8 cellular contexts compared by ENCODE assay signal in genomic region chr1:84574936-84575335, GRCh38. TPM values are rescaled to one million over a fixed set of nuclear protein-coding genes. Genes with fewer than 3 reads are reported as not detected.
DNase-seq lines count a peak whose midpoint lies in the region; ATAC-seq and TF ChIP-seq lines count a peak whose summit lies in the region.

No MANE protein-coding gene starts in this region.

- H3K9me3 Mint-ChIP-seq in effector memory CD8-positive, alpha-beta T cell: no peaks in the 10 kb centered on the region

- peak overlapping the region; percentile 90 for H3K4me2 ChIP-seq in osteoblast (ENCODE audit: insufficient read depth, low read length)

- no peaks in the 10 kb centered on the region for H3K27me3 Mint-ChIP-seq in effector memory CD8-positive, alpha-beta T cell

- H3K4me1 Mint-ChIP-seq in effector memory CD8-positive, alpha-beta T cell (ENCODE audit: low read depth in 2 of 2): peaks cover 31 to 36% of the 10 kb centered on the region in 2 donors

- peak overlapping the region; percentile 60 for H3K27ac ChIP-seq in osteoblast (ENCODE audit: low read depth, low read length)

- H3K4me3 Mint-ChIP-seq in effector memory CD8-positive, alpha-beta T cell: peak overlapping the region; percentile 92 to 96

- H3K27me3 ChIP-seq in osteoblast (ENCODE audit: insufficient read depth, low read length): no peaks in the 10 kb centered on the region

- no peak for ATAC-seq in effector memory CD8-positive, alpha-beta T cell (replicated peaks)
- no peak for ATAC-seq in HG03280 (IDR thresholded peaks at IDR 0.05; ENCODE audit: unreplicated experiment)

- H3K27ac Mint-ChIP-seq in effector memory CD8-positive, alpha-beta T cell: peak overlapping the region; percentile 98 to 99

- peak overlapping the region; percentile 81 for H3K4me3 ChIP-seq in osteoblast (ENCODE audit: insufficient read depth, low read length)

- H4K20me1 ChIP-seq in osteoblast (ENCODE audit: insufficient read depth, low read length): no peaks in the 10 kb centered on the region

- H3K79me2 ChIP-seq in osteoblast (ENCODE audit: insufficient read depth, low read length): peaks cover 23% of the 10 kb centered on the region

- H3K9me3 ChIP-seq in ES-I3 (ENCODE audit: control insufficient read depth, insufficient read depth, low read length) (no peaks in the 10 kb centered on the region), osteoblast (ENCODE audit: low read depth, low read length) (no peaks in the 10 kb centered on the region)

- DNase-seq in NCI-H69 (lab: John Stamatoyannopoulos, UW) (peak; percentile 11), osteoblast (ENCODE audit: insufficient read length, low spot score, missing footprints) (no peak), dedifferentiated amniotic fluid mesenchymal stem cell (ENCODE audit: extremely low spot score) (no peak)
- DNase-seq in effector memory CD8-positive, alpha-beta T cell: no peak
- DNase-seq in stimulated activated CD4-positive, alpha-beta T cell treated with anti-CD3 and anti-CD28 coated beads, Interleukin-12 subunit alpha, Interleukin-12 subunit beta, amount 100 ng/mL, for 4 hours: no peak
- no peak for DNase-seq in effector CD8-positive, alpha-beta T cell (lab: John Stamatoyannopoulos, UW)

- H2AFZ ChIP-seq in osteoblast (ENCODE audit: low read length): peak overlapping the region; percentile 95

- H3K4me1 ChIP-seq in ES-I3 (ENCODE audit: insufficient read depth, low read length) (no peaks in the 10 kb centered on the region), osteoblast (ENCODE audit: insufficient read depth, low read length) (peaks cover 34% of the 10 kb centered on the region)

- no peak for TF ChIP-seq CTCF in osteoblast (IDR thresholded peaks at IDR 0.05; ENCODE audit: extremely low read depth, low read depth, low read length)

- H3K36me3 Mint-ChIP-seq in effector memory CD8-positive, alpha-beta T cell (ENCODE audit: insufficient read depth): peaks cover 8% of the 10 kb centered on the region

- H3K36me3 ChIP-seq in ES-I3 (ENCODE audit: insufficient read depth, low read length): no peaks in the 10 kb centered on the region
- H3K36me3 ChIP-seq in osteoblast (ENCODE audit: insufficient read depth, low read length): peaks cover 2% of the 10 kb centered on the region

- H3K9ac ChIP-seq in ES-I3 (ENCODE audit: low read depth, low read length): peak overlapping the region; percentile 49; the same call in 1 of the 2 replicates

RNA-seq across cellular contexts. Expression of gene CTBS, which starts 0.7 kb away (rescaled TPM):
- 13.0 and 18.3 TPM in 2 replicates for total RNA-seq in osteoblast
